Comparison of ENCODE assay signal across 8 cellular contexts in genomic region chr1:67685558-67686271, GRCh38.
A peak's percentile ranks its signal among the peaks of the same experiment; 100 is the strongest.
DNase-seq lines count a peak whose midpoint lies in the region; ATAC-seq lines count a peak whose summit lies in the region.

No MANE protein-coding gene starts in this region.

- H3K9ac ChIP-seq in BLaER1 = peak overlapping the region; percentile 95

- H3K4me3 ChIP-seq in BLaER1 (peak overlapping the region; percentile 99), iPS-18c (ENCODE audit: insufficient read depth, low read depth, low read length) (peak overlapping the region; percentile 94)

- H3K27ac ChIP-seq in BLaER1 = peak overlapping the region; percentile 92

- H3K4me2 ChIP-seq in BLaER1 = peak overlapping the region; percentile 91

- H3K9me3 ChIP-seq in BLaER1 (no peaks in the 10 kb centered on the region), iPS-18c (ENCODE audit: control insufficient read depth, insufficient read depth, low read length) (no peaks in the 10 kb centered on the region)

- ATAC-seq in GM19328 (IDR thresholded peaks at IDR 0.05; ENCODE audit: unreplicated experiment) (peak; percentile 10), HG03442 (IDR thresholded peaks at IDR 0.05; ENCODE audit: unreplicated experiment) (peak; percentile 5)

- peaks cover 29% of the 10 kb centered on the region for H3K4me1 ChIP-seq in BLaER1

- no peaks in the 10 kb centered on the region for H3K27me3 ChIP-seq in BLaER1

- DNase-seq in T-helper 22 cell (ENCODE audit: low read depth) = peak; percentile 45
- DNase-seq in astrocyte of the hippocampus (ENCODE audit: low read depth, low spot score) = peak; percentile 59
- DNase-seq in stimulated activated CD4-positive, alpha-beta T cell treated with anti-CD3 and anti-CD28 coated beads, Interleukin-12 subunit alpha, Interleukin-12 subunit beta, amount 100 ng/mL, for 4 hours = peak; percentile 60
- DNase-seq in AG08395 (ENCODE audit: low spot score) = no peak

- peaks cover 30% of the 10 kb centered on the region for H3K36me3 ChIP-seq in BLaER1

- H4K20me1 ChIP-seq in BLaER1 = peaks cover 47% of the 10 kb centered on the region
